ENCODE assay signal across 14 cellular contexts in the genomic region with DNA sequence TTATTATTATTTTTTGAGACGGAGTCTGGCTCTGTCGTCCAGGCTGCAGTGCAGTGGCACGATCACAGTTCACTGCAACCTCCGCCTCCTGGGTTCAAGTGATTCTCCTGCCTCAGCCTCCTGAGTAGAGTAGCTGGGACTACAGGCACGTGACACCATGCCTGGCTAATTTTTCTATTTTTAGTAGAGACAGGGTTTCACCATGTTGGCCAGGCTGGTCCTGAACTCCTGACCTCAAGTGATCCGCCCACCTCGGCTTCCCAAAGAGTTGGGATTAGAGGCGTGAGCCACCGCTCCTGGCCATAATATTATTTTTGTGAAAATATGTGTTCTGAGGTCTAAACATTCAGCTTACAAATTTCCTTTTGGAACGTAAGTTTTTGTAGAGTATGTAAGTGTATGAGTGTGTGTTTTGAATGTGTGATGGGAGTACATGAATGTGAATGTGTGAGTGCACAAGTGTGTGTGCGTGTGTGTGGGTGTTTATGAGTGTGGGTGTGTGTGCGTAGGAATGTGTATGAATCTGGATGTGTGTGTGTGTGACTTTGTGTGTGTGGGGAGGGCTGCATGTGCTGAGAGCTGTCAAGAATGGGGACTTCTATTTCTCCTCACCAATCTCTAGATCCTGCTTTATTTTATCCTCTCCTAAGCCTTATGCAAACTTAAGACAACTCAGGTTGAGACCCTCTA. TPM values are rescaled to one million over a fixed set of nuclear protein-coding genes. Genes with fewer than 3 reads are reported as not detected.
A peak's percentile ranks its signal among the peaks of the same experiment; 100 is the strongest.
DNase-seq lines count a peak whose midpoint lies in the region; ATAC-seq and TF ChIP-seq lines count a peak whose summit lies in the region.
"Had no signal": no experiment of that assay in that cellular context is flagged by ENCODE, and none has a peak within 500 bp of the region (broad histone marks: within the 10 kb centered on the region; RNA-seq: fewer than 3 reads in every experiment).

No MANE protein-coding gene starts in this region.

- H3K27me3 ChIP-seq in left ventricle myocardium inferior (ENCODE audit: low read depth): no peaks in the 10 kb centered on the region
- no peaks in the 10 kb centered on the region for H3K27me3 ChIP-seq in heart left ventricle

- peaks cover 10% of the 10 kb centered on the region for H3K9me3 Mint-ChIP-seq in nephron progenitor cell
- H3K9me3 Mint-ChIP-seq: CD4-positive, alpha-beta T cell; IgD-negative memory B cell had no signal

- H3K4me3 ChIP-seq in left ventricle myocardium inferior (no peak overlapping the region), heart left ventricle (no peak overlapping the region)

- WGBS in heart left ventricle, 4 donors: 87 to 89% (median 89%) methylated on average over 12 of the region's 12 CpGs

- H3K4me1 Mint-ChIP-seq in nephron progenitor cell: peaks cover 64% of the 10 kb centered on the region

- TF ChIP-seq POLR2A in heart left ventricle (IDR thresholded peaks at IDR 0.05): no peak

- H3K4me1 ChIP-seq in left ventricle myocardium inferior (peaks cover 24% of the 10 kb centered on the region), heart left ventricle (peaks cover 0 to 38% (median 13%) of the 10 kb centered on the region in 12 donors)

- peaks cover 4% of the 10 kb centered on the region for H3K27me3 Mint-ChIP-seq in nephron progenitor cell (ENCODE audit: low read depth, poor library complexity)

- no peaks in the 10 kb centered on the region for H3K36me3 ChIP-seq in left ventricle myocardium inferior
- H3K36me3 ChIP-seq in heart left ventricle: no peaks in the 10 kb centered on the region

- TF ChIP-seq CTCF in left ventricle myocardium inferior (IDR thresholded peaks at IDR 0.05; ENCODE audit: borderline replicate concordance) (no peak), heart left ventricle (IDR thresholded peaks at IDR 0.05) (no peak), nephron progenitor cell (IDR thresholded peaks at IDR 0.05) (no peak)

- H3K4me3 Mint-ChIP-seq in nephron progenitor cell: no peak overlapping the region
- H3K4me3 Mint-ChIP-seq: CD4-positive, alpha-beta T cell; IgD-negative memory B cell had no signal

- peak overlapping the region; percentile 39 for H3K27ac ChIP-seq in left ventricle myocardium inferior (replicated peaks)
- H3K27ac ChIP-seq in heart left ventricle: peak overlapping the region in 3 of 12 donors; percentile 17 to 54 (median 31)

- DNase-seq in left ventricle myocardium inferior (no peak), heart left ventricle (no peak), dermis blood vessel endothelial cell (peak; percentile 13), nephron progenitor cell (no peak), NCI-H1436 treated with DMSO at 0.1 percent for 48 hours (lab: John Stamatoyannopoulos, UW) (no peak), NCI-H446 treated with DMSO at 0.1 percent for 48 hours (lab: John Stamatoyannopoulos, UW) (no peak)
- no peak for DNase-seq in activated T-cell treated with anti-CD3 and anti-CD28 coated beads, Interleukin-2, amount 50 U/mL, for 48 hours
- DNase-seq: CD4-positive, alpha-beta T cell; DMS79 treated with DMSO at 0.1 percent for 48 hours; NCI-H1436; NCI-H2081; NCI-H526; OCI-M1 had no signal

- peak overlapping the region; percentile 0 for H3K27ac Mint-ChIP-seq in nephron progenitor cell
- H3K27ac Mint-ChIP-seq: CD4-positive, alpha-beta T cell had no signal

- H3K9me3 ChIP-seq in left ventricle myocardium inferior (replicated peaks): no peaks in the 10 kb centered on the region
- H3K9me3 ChIP-seq in heart left ventricle: no peaks in the 10 kb centered on the region

- ATAC-seq in heart left ventricle: no peak

- intact Hi-C loops in left ventricle myocardium inferior (cut with micrococcal nuclease) (no loop called here), heart left ventricle (cut with DNase I) (loop anchor here in 8 of 10 donors (5.0 to 10.0 kb wide), 6 partner anchors 435 to 665 kb away; a partner anchor contains a TSS)

- H3K36me3 Mint-ChIP-seq in nephron progenitor cell (ENCODE audit: low read depth): peaks cover 4% of the 10 kb centered on the region

RNA-seq across cellular contexts. Expression of a gene that starts 5.7 kb away (rescaled TPM):
- total RNA-seq in left ventricle myocardium inferior (134 TPM), heart left ventricle (100 to 1,000 TPM in 7 of 9 donors, 10 to 100 TPM in 2; 94.7 to 122 (median 105) TPM), dermis blood vessel endothelial cell (84.3 and 117 TPM in 2 replicates)
- polyA plus RNA-seq in heart left ventricle: 100 to 1,000 TPM in 1 of 2 donors, 10 to 100 TPM in 1; 86.6 to 209 TPM
